In the genomic region with DNA sequence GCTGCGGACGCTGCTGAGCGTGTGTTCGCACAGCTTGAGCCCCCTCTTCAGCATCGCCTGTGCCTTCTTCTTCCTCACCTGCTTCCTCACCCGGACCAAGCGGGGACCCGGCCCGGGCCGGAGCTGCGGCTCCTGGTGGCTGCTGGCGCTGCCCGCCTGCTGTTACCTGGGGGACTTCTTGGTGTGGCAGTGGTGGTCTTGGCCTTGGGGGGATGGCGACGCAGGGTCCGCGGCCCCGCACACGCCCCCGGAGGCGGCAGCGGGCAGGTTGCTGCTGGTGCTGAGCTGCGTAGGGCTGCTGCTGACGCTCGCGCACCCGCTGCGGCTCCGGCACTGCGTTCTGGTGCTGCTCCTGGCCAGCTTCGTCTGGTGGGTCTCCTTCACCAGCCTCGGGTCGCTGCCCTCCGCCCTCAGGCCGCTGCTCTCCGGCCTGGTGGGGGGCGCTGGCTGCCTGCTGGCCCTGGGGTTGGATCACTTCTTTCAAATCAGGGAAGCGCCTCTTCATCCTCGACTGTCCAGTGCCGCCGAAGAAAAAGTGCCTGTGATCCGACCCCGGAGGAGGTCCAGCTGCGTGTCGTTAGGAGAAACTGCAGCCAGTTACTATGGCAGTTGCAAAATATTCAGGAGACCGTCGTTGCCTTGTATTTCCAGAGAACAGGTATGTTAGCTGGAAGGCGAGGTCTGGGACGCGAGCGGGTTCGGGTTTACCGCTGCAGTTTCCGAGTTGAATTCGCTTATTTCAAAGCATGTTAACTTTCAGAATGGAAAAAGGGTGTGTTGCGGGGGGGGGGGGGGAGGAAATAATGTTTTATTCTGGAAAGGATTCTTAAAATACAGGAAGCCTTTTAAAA, we compare ENCODE assay signal across 8 cellular contexts. TPM values are rescaled to one million over a fixed set of nuclear protein-coding genes. Genes with fewer than 3 reads are reported as not detected.
A peak's percentile ranks its signal among the peaks of the same experiment; 100 is the strongest.
DNase-seq lines count a peak whose midpoint lies in the region; ATAC-seq, FAIRE-seq and TF ChIP-seq lines count a peak whose summit lies in the region.

No MANE protein-coding gene starts in this region.

- peaks cover 57% of the 10 kb centered on the region for H3K27me3 Mint-ChIP-seq in osteocyte (ENCODE audit: unreplicated experiment)

- H3K27ac Mint-ChIP-seq in osteocyte (ENCODE audit: unreplicated experiment), result no peak overlapping the region

- peaks cover 33% of the 10 kb centered on the region for H3K27me3 ChIP-seq in OCI-LY3 (ENCODE audit: low read depth, low read length)

- H3K27ac ChIP-seq in 22Rv1, result peak overlapping the region; percentile 62
- H3K27ac ChIP-seq in OCI-LY3 (ENCODE audit: low read length), result no peak overlapping the region

- peaks cover 6% of the 10 kb centered on the region for H3K4me1 Mint-ChIP-seq in osteocyte (ENCODE audit: unreplicated experiment)

- H3K36me3 Mint-ChIP-seq in osteocyte (ENCODE audit: unreplicated experiment), result no peaks in the 10 kb centered on the region

- H3K4me3 ChIP-seq in OCI-LY3 (ENCODE audit: low read length), result peak overlapping the region; percentile 97

- ATAC-seq in GM18511 (IDR thresholded peaks at IDR 0.05; ENCODE audit: unreplicated experiment), result peak; percentile 47
- ATAC-seq in HG03045 (IDR thresholded peaks at IDR 0.05; ENCODE audit: unreplicated experiment), result peak; percentile 42

- DNase-seq in activated T-helper 9 cell treated with anti-CD3 and anti-CD28 coated beads, Interleukin-2, amount 50 U/mL, for 16 hours (ENCODE audit: low read depth), result peak; percentile 10
- peak; percentile 37 for DNase-seq in foreskin melanocyte
- no peak for DNase-seq in osteocyte (ENCODE audit: extremely low spot score, unreplicated experiment)
- DNase-seq in RCC 7860 (ENCODE audit: low spot score), result no peak

- peak overlapping the region; percentile 96 for H3K4me2 ChIP-seq in OCI-LY3 (ENCODE audit: low read length)

- no peaks in the 10 kb centered on the region for H3K9me3 Mint-ChIP-seq in osteocyte (ENCODE audit: unreplicated experiment)

- H3K9me3 ChIP-seq in OCI-LY3 (ENCODE audit: insufficient read depth, low read length), result no peaks in the 10 kb centered on the region

- TF ChIP-seq CTCF in 22Rv1 (IDR thresholded peaks at IDR 0.05) (no peak; the same call in 1 of the 2 replicates), OCI-LY3 (IDR thresholded peaks at IDR 0.05; ENCODE audit: low read depth, low read length) (peak; percentile 17; the same call in 1 of the 2 replicates), osteocyte (IDR thresholded peaks at IDR 0.05) (no peak)

- H2AFZ ChIP-seq in OCI-LY3 (ENCODE audit: low read depth, low read length), result peak overlapping the region; percentile 82

- no peak for FAIRE-seq in RCC 7860 (lab: Jason Lieb, UNC)

- no peaks in the 10 kb centered on the region for H4K20me1 ChIP-seq in OCI-LY3 (ENCODE audit: insufficient read depth, low read length)

- no peaks in the 10 kb centered on the region for H3K36me3 ChIP-seq in OCI-LY3 (replicated peaks; ENCODE audit: low read depth, low read length)

- H3K4me3 Mint-ChIP-seq in osteocyte (ENCODE audit: unreplicated experiment), result peak overlapping the region; percentile 68

- no peaks in the 10 kb centered on the region for H3K79me2 ChIP-seq in OCI-LY3 (ENCODE audit: low read length)

- peaks cover 11% of the 10 kb centered on the region; the same call in 1 of the 2 replicates for H3K4me1 ChIP-seq in OCI-LY3 (ENCODE audit: low read length)

- peak overlapping the region; percentile 67 for H3K9ac ChIP-seq in OCI-LY3 (ENCODE audit: low read length)

RNA-seq across cellular contexts. Expression of gene PDE3B, which starts 1.0 kb away (rescaled TPM):
- total RNA-seq in osteocyte, result 0.08 and 0.16 TPM in 2 replicates

Comparison
In these comparisons a context has a peak if more than half of its experiments do, and no peak if none do; other contexts are left out.
1. DNase-seq: peak in activated T-helper 9 cell treated with anti-CD3 and anti-CD28 coated beads, Interleukin-2, amount 50 U/mL, for 16 hours (single experiment) and foreskin melanocyte (single experiment); none in osteocyte (single experiment) and RCC 7860 (single experiment).